ENCODE assay signal across 10 cellular contexts in genomic region chr11:102920118-102920684, GRCh38. TPM values are rescaled to one million over a fixed set of nuclear protein-coding genes. Genes with fewer than 3 reads are reported as not detected.
DNase-seq lines count a peak whose midpoint lies in the region; ATAC-seq and TF ChIP-seq lines count a peak whose summit lies in the region.
"Had no signal": no experiment of that assay in that cellular context is flagged by ENCODE, and none has a peak within 500 bp of the region (broad histone marks: within the 10 kb centered on the region; RNA-seq: fewer than 3 reads in every experiment).

No MANE protein-coding gene starts in this region.

- H3K4me1 Mint-ChIP-seq in CD14-positive monocyte (peaks cover 34% of the 10 kb centered on the region), mesothelial cell of epicardium (peaks cover 3% of the 10 kb centered on the region)

- H3K27ac Mint-ChIP-seq in CD14-positive monocyte, result peak overlapping the region; percentile 78 to 91 (median 88)
- H3K27ac Mint-ChIP-seq in mesothelial cell of epicardium, result no peak overlapping the region
- H3K27ac Mint-ChIP-seq: activated CD4-positive, alpha-beta T cell treated with anti-CD3 and anti-CD28 coated beads, Interleukin-2, amount 10 ng/mL, durations not matched to agents 7 days and 5 days had no signal

- H3K4me3 Mint-ChIP-seq in CD14-positive monocyte (peak overlapping the region; percentile 17 to 83), mesothelial cell of epicardium (no peak overlapping the region)
- H3K4me3 Mint-ChIP-seq: activated CD4-positive, alpha-beta T cell treated with anti-CD3 and anti-CD28 coated beads, Interleukin-2, amount 10 ng/mL, durations not matched to agents 7 days and 5 days had no signal

- H3K27me3 Mint-ChIP-seq in CD14-positive monocyte (ENCODE audit: low read depth in 3 of 3) (peaks cover 46 to 70% (median 47%) of the 10 kb centered on the region in 3 donors), mesothelial cell of epicardium (ENCODE audit: low read depth) (no peaks in the 10 kb centered on the region)

- H3K36me3 Mint-ChIP-seq in CD14-positive monocyte (no peaks in the 10 kb centered on the region), mesothelial cell of epicardium (no peaks in the 10 kb centered on the region)

- DNase-seq in CD14-positive monocyte (ENCODE audit: low spot score) (no peak), SKM-1 (lab: John Stamatoyannopoulos, UW; ENCODE audit: unreplicated experiment) (peak; percentile 46), NCI-H187 (lab: John Stamatoyannopoulos, UW) (no peak), GOT3 (lab: John Stamatoyannopoulos, UW) (no peak), mesothelial cell of epicardium (ENCODE audit: low spot score in 2 of 2, unreplicated experiment in 2 of 2) (no peak), NCI-H146 treated with DMSO at 0.1 percent for 48 hours (lab: John Stamatoyannopoulos, UW; ENCODE audit: unreplicated experiment) (no peak)
- DNase-seq: activated CD4-positive, alpha-beta T cell treated with anti-CD3 and anti-CD28 coated beads, Interleukin-2, amount 10 ng/mL, durations not matched to agents 7 days and 5 days had no signal

- ATAC-seq in GM19438 (IDR thresholded peaks at IDR 0.05; ENCODE audit: low read depth, unreplicated experiment) (peak; percentile 74), HG03060 (IDR thresholded peaks at IDR 0.05; ENCODE audit: low read depth, unreplicated experiment) (peak; percentile 90)

- TF ChIP-seq CTCF in CD14-positive monocyte (IDR thresholded peaks at IDR 0.05) (no peak), mesothelial cell of epicardium (IDR thresholded peaks at IDR 0.05; ENCODE audit: unreplicated experiment) (no peak)

- intact Hi-C loops in CD14-positive monocyte (cut with micrococcal nuclease), result no loop called here

- peaks cover 0 to 10% (median 0%) of the 10 kb centered on the region in 7 donors for H3K9me3 Mint-ChIP-seq in CD14-positive monocyte
- H3K9me3 Mint-ChIP-seq in mesothelial cell of epicardium, result no peaks in the 10 kb centered on the region
- H3K9me3 Mint-ChIP-seq: activated CD4-positive, alpha-beta T cell treated with anti-CD3 and anti-CD28 coated beads, Interleukin-2, amount 10 ng/mL, durations not matched to agents 7 days and 5 days had no signal

RNA-seq across cellular contexts. Expression of gene MMP13, which starts 35.3 kb away (rescaled TPM):
- not detected for polyA plus RNA-seq in CD14-positive monocyte
- total RNA-seq in mesothelial cell of epicardium, result not detected in 3 replicates
- total RNA-seq: activated CD4-positive, alpha-beta T cell treated with anti-CD3 and anti-CD28 coated beads, Interleukin-2, amount 10 ng/mL, durations not matched to agents 7 days and 5 days; thoracic aorta had no signal

RNA-seq across cellular contexts. Expression of gene MMP12, which starts 45.4 kb away (rescaled TPM):
- polyA plus RNA-seq in CD14-positive monocyte, result not detected
- total RNA-seq in mesothelial cell of epicardium, result not detected in 3 replicates
- total RNA-seq: activated CD4-positive, alpha-beta T cell treated with anti-CD3 and anti-CD28 coated beads, Interleukin-2, amount 10 ng/mL, durations not matched to agents 7 days and 5 days; thoracic aorta had no signal
